Comparison of ENCODE assay signal across 11 cellular contexts in genomic region chr9:94031946-94032345, GRCh38. TPM values are rescaled to one million over a fixed set of nuclear protein-coding genes. Genes with fewer than 3 reads are reported as not detected.
DNase-seq lines count a peak whose midpoint lies in the region; ATAC-seq, FAIRE-seq and TF ChIP-seq lines count a peak whose summit lies in the region.
"Had no signal": no experiment of that assay in that cellular context is flagged by ENCODE, and none has a peak within 500 bp of the region (broad histone marks: within the 10 kb centered on the region; RNA-seq: fewer than 3 reads in every experiment).

No MANE protein-coding gene starts in this region.

- H3K27me3 Mint-ChIP-seq in activated naive CD4-positive, alpha-beta T cell treated with anti-CD3 and anti-CD28 coated beads for 36 hours (ENCODE audit: low read depth) = peaks cover 2% of the 10 kb centered on the region
- peaks cover 6% of the 10 kb centered on the region for H3K27me3 Mint-ChIP-seq in activated CD8-positive, alpha-beta T cell treated with anti-CD3 and anti-CD28 coated beads for 36 hours

- H3K9ac ChIP-seq in keratinocyte (ENCODE audit: control insufficient read depth, extremely low read depth, insufficient read depth, low read length) = no peak overlapping the region
- H3K9ac ChIP-seq in stomach smooth muscle (ENCODE audit: low read length in 2 of 2) = peak overlapping the region in 1 of 2 donors; percentile 68

- POLR2A ChIA-PET in activated CD8-positive, alpha-beta T cell treated with anti-CD3 and anti-CD28 coated beads for 36 hours (lab: Charles Lee) = interaction anchor here (0.9 to 1.1 kb wide), 2 partner anchors 10 to 21 kb away, joined by 3 to 5 read pairs; no protein-coding TSS in a partner anchor

- H3K9me1 ChIP-seq in keratinocyte (ENCODE audit: control insufficient read depth, extremely low read depth, insufficient read depth, low read length) = no peaks in the 10 kb centered on the region

- no peak for ATAC-seq in activated naive CD4-positive, alpha-beta T cell treated with anti-CD3 and anti-CD28 coated beads, Interleukin-2, amount 50 U/mL, for 72 hours
- ATAC-seq in activated CD8-positive, alpha-beta T cell treated with anti-CD3 and anti-CD28 coated beads for 36 hours = no peak

- dilution Hi-C loops in keratinocyte (cut with MboI; ENCODE audit: extremely low pct_ligation_motif_present, low sequenced_read_pairs) = no loop called here

- CTCF ChIA-PET in activated naive CD4-positive, alpha-beta T cell treated with anti-CD3 and anti-CD28 coated beads for 36 hours (lab: Charles Lee) = interaction anchor here (0.7 to 1.5 kb wide), 5 partner anchors 17 to 181 kb away, joined by 3 to 6 read pairs (median 4); no protein-coding TSS in a partner anchor
- CTCF ChIA-PET in activated CD8-positive, alpha-beta T cell treated with anti-CD3 and anti-CD28 coated beads for 36 hours (lab: Charles Lee) = interaction anchor here (1.0 to 1.5 kb wide), 6 partner anchors 12 to 182 kb away, joined by 3 to 4 read pairs (median 3); no protein-coding TSS in a partner anchor

- peaks cover 24% of the 10 kb centered on the region for H3K4me1 Mint-ChIP-seq in activated naive CD4-positive, alpha-beta T cell treated with anti-CD3 and anti-CD28 coated beads for 36 hours (ENCODE audit: low read depth)
- peaks cover 20% of the 10 kb centered on the region for H3K4me1 Mint-ChIP-seq in activated CD8-positive, alpha-beta T cell treated with anti-CD3 and anti-CD28 coated beads for 36 hours (ENCODE audit: low read depth)

- no peaks in the 10 kb centered on the region for H4K20me1 ChIP-seq in keratinocyte (ENCODE audit: control insufficient read depth, extremely low read depth, insufficient read depth, low read length)

- H3K4me1 ChIP-seq in keratinocyte (ENCODE audit: control insufficient read depth, extremely low read depth, insufficient read depth, low read length) (peaks cover 13% of the 10 kb centered on the region), stomach smooth muscle (ENCODE audit: control insufficient read depth, insufficient read depth, low read length) (peaks cover 12% of the 10 kb centered on the region)

- peak overlapping the region; percentile 86 for H3K4me2 ChIP-seq in keratinocyte (ENCODE audit: control insufficient read depth, extremely low read depth, insufficient read depth, low read depth, low read length)

- H3K9me3 ChIP-seq in keratinocyte (ENCODE audit: control insufficient read depth, low read depth, low read length) (no peaks in the 10 kb centered on the region), stomach smooth muscle (ENCODE audit: control insufficient read depth in 2 of 2, low read length in 2 of 2) (no peaks in the 10 kb centered on the region)

- FAIRE-seq in keratinocyte (lab: Jason Lieb, UNC) = no peak

- H3K4me3 ChIP-seq in keratinocyte (ENCODE audit: control insufficient read depth in 2 of 3, extremely low read depth in 1 of 3, insufficient read depth in 2 of 3, low read depth in 1 of 3, low read length in 3 of 3) (peak overlapping the region in 1 of 3 experiments; percentile 95), stomach smooth muscle (ENCODE audit: low read length in 2 of 2) (peak overlapping the region; percentile 65 to 96)

- intact Hi-C loops in activated naive CD4-positive, alpha-beta T cell treated with anti-CD3 and anti-CD28 coated beads for 36 hours (cut with micrococcal nuclease) = loop anchor here (2.0 kb wide), 1 partner anchor 135 kb away; no protein-coding TSS in a partner anchor
- intact Hi-C loops in activated CD8-positive, alpha-beta T cell treated with anti-CD3 and anti-CD28 coated beads for 36 hours (cut with micrococcal nuclease) = no loop called here

- H3K4me3 Mint-ChIP-seq in activated naive CD4-positive, alpha-beta T cell treated with anti-CD3 and anti-CD28 coated beads for 36 hours = peak overlapping the region; percentile 100
- H3K4me3 Mint-ChIP-seq in activated CD8-positive, alpha-beta T cell treated with anti-CD3 and anti-CD28 coated beads for 36 hours = peak overlapping the region; percentile 95

- no peak overlapping the region for H3K27ac Mint-ChIP-seq in activated naive CD4-positive, alpha-beta T cell treated with anti-CD3 and anti-CD28 coated beads for 36 hours
- no peak overlapping the region for H3K27ac Mint-ChIP-seq in activated naive CD4-positive, alpha-beta T cell treated with anti-CD3 and anti-CD28 coated beads, Interleukin-2, amount 50 U/mL, for 72 hours
- no peak overlapping the region for H3K27ac Mint-ChIP-seq in activated CD8-positive, alpha-beta T cell treated with anti-CD3 and anti-CD28 coated beads for 36 hours

- no peak for TF ChIP-seq CTCF in activated CD8-positive, alpha-beta T cell treated with anti-CD3 and anti-CD28 coated beads for 36 hours (IDR thresholded peaks at IDR 0.05)
- no peak for TF ChIP-seq CTCF in keratinocyte (optimal IDR thresholded peaks at IDR 0.05 in 1 of 3, IDR thresholded peaks at IDR 0.05 in 1 of 3, conservative IDR thresholded peaks at IDR 0.05 in 1 of 3; ENCODE audit: extremely low read depth in 1 of 3, insufficient read depth in 2 of 3, low read length in 3 of 3)

- H3K36me3 ChIP-seq in keratinocyte (ENCODE audit: control insufficient read depth in 2 of 2, extremely low read depth in 1 of 2, insufficient read depth in 2 of 2, low read length in 2 of 2) (no peaks in the 10 kb centered on the region), stomach smooth muscle (ENCODE audit: control insufficient read depth in 2 of 2, insufficient read depth in 2 of 2, low read length in 2 of 2) (no peaks in the 10 kb centered on the region)
- H3K36me3 ChIP-seq: cardiac muscle cell had no signal

- no peaks in the 10 kb centered on the region for H3K9me3 Mint-ChIP-seq in activated naive CD4-positive, alpha-beta T cell treated with anti-CD3 and anti-CD28 coated beads for 36 hours
- no peaks in the 10 kb centered on the region for H3K9me3 Mint-ChIP-seq in activated naive CD4-positive, alpha-beta T cell treated with anti-CD3 and anti-CD28 coated beads, Interleukin-2, amount 50 U/mL, for 72 hours
- H3K9me3 Mint-ChIP-seq in activated CD8-positive, alpha-beta T cell treated with anti-CD3 and anti-CD28 coated beads for 36 hours = no peaks in the 10 kb centered on the region

- H3K36me3 Mint-ChIP-seq in activated naive CD4-positive, alpha-beta T cell treated with anti-CD3 and anti-CD28 coated beads for 36 hours (ENCODE audit: low read depth) = peaks cover 2% of the 10 kb centered on the region
- peaks cover 0 to 22% of the 10 kb centered on the region in 2 donors for H3K36me3 Mint-ChIP-seq in activated naive CD4-positive, alpha-beta T cell treated with anti-CD3 and anti-CD28 coated beads, Interleukin-2, amount 50 U/mL, for 72 hours
- peaks cover 2% of the 10 kb centered on the region for H3K36me3 Mint-ChIP-seq in activated CD8-positive, alpha-beta T cell treated with anti-CD3 and anti-CD28 coated beads for 36 hours (ENCODE audit: low read depth)

- DNase-seq in activated naive CD4-positive, alpha-beta T cell treated with anti-CD3 and anti-CD28 coated beads for 36 hours = no peak
- no peak for DNase-seq in activated naive CD4-positive, alpha-beta T cell treated with anti-CD3 and anti-CD28 coated beads, Interleukin-2, amount 50 U/mL, for 72 hours (ENCODE audit: low spot score in 2 of 2)
- DNase-seq in activated CD8-positive, alpha-beta T cell treated with anti-CD3 and anti-CD28 coated beads for 36 hours = no peak
- DNase-seq in keratinocyte (ENCODE audit: low read depth, low spot score) = no peak
- no peak for DNase-seq in NCI-H2107 treated with DMSO at 0.1 percent for 48 hours (lab: John Stamatoyannopoulos, UW; ENCODE audit: unreplicated experiment)
- no peak for DNase-seq in stimulated activated CD4-positive, alpha-beta T cell treated with anti-CD3 and anti-CD28 coated beads, Interleukin-15, amount 100 ng/mL, for 24 hours
- no peak for DNase-seq in stimulated activated naive CD4-positive, alpha-beta T cell (lab: John Stamatoyannopoulos, UW)
- DNase-seq: activated CD4-positive, alpha-beta T cell treated with anti-CD3 and anti-CD28 coated beads for 4 hours; NCI-H2081 treated with DMSO at 0.1 percent for 48 hours had no signal

- H3K27me3 ChIP-seq in keratinocyte (ENCODE audit: control insufficient read depth, extremely low read depth, insufficient read depth, low read length) (no peaks in the 10 kb centered on the region), stomach smooth muscle (ENCODE audit: control insufficient read depth in 1 of 2, insufficient read depth in 2 of 2, low read length in 2 of 2) (no peaks in the 10 kb centered on the region)
- H3K27me3 ChIP-seq: cardiac muscle cell had no signal

- peaks cover 11% of the 10 kb centered on the region for H3K79me2 ChIP-seq in keratinocyte (ENCODE audit: control insufficient read depth, insufficient read depth, low read length)

- H2AFZ ChIP-seq in keratinocyte (ENCODE audit: control insufficient read depth, low read length) = no peak overlapping the region

- no peak overlapping the region for H3K27ac ChIP-seq in keratinocyte (ENCODE audit: control insufficient read depth, insufficient read depth, low read length)
- H3K27ac ChIP-seq in stomach smooth muscle (ENCODE audit: low read length) = no peak overlapping the region
- H3K27ac ChIP-seq: cardiac muscle cell had no signal

RNA-seq across cellular contexts. Expression of gene PTPDC1, which starts 52.3 kb away (rescaled TPM):
- total RNA-seq in activated naive CD4-positive, alpha-beta T cell treated with anti-CD3 and anti-CD28 coated beads for 36 hours = 1 to 10 TPM; 2.6 TPM
- 1 to 10 TPM; 4.2 to 7.4 TPM for total RNA-seq in activated naive CD4-positive, alpha-beta T cell treated with anti-CD3 and anti-CD28 coated beads, Interleukin-2, amount 50 U/mL, for 72 hours
- 1 to 10 TPM; 4.9 to 5.6 TPM for total RNA-seq in activated CD8-positive, alpha-beta T cell treated with anti-CD3 and anti-CD28 coated beads for 36 hours
- polyA plus RNA-seq in keratinocyte = 4.4 to 8.2 TPM (median 7.5 TPM) in 3 replicates
- polyA plus RNA-seq in keratinocyte (2011; ENCODE audit: low read depth) = 3.0 TPM
- polyA plus RNA-seq in keratinocyte (2011; cell fraction: cytosol; rRNA removed) = 2.1 and 3.2 TPM in 2 replicates
- 23.1 and 25.3 TPM in 2 replicates for polyA plus RNA-seq in keratinocyte (2011; cell fraction: nucleus; rRNA removed)
- polyA plus RNA-seq in keratinocyte (2012; ENCODE audit: low replicate concordance) = 2.8 and 3.3 TPM in 2 replicates
- polyA minus RNA-seq in keratinocyte = 2.9 to 12.6 TPM (median 7.7 TPM) in 3 replicates
- polyA minus RNA-seq in keratinocyte (2011; cell fraction: cytosol; rRNA and poly(A)+ RNA removed) = 4.4 TPM
- 13.3 and 21.6 TPM in 2 replicates for polyA minus RNA-seq in keratinocyte (2011; cell fraction: nucleus; rRNA and poly(A)+ RNA removed)
